In genomic region chr1:154272217-154272998, GRCh38 we compare ENCODE assay signal across 1 cellular context.
A peak's percentile ranks its signal among the peaks of the same experiment; 100 is the strongest.
TF ChIP-seq lines count a peak whose summit lies in the region.

TSS of gene HAX1 (plus strand) at chr1:154272629. CDS start at chr1:154272724, 95 bp downstream.

TF ChIP-seq in SK-N-SH, 30 proteins besides CTCF, POLR2A, EP300 and RAD21 (continued from another document):
- TF ChIP-seq REST (IDR thresholded peaks at IDR 0.05; ENCODE audit: low read depth, low read length) (no peak), MXI1 (IDR thresholded peaks at IDR 0.05; ENCODE audit: low read depth, low read length) (peak; percentile 65), NRF1 (IDR thresholded peaks at IDR 0.05; ENCODE audit: low read depth, low read length) (peak; percentile 73), ZBTB33 (IDR thresholded peaks at IDR 0.05; ENCODE audit: borderline replicate concordance, low read depth) (peak; percentile 73; the same call in 1 of the 2 replicates), ELF1 (IDR thresholded peaks at IDR 0.05) (peak; percentile 79), PBX3 (IDR thresholded peaks at IDR 0.05) (no peak), FOXJ3 (CRISPR knock-in tag; IDR thresholded peaks at IDR 0.05) (no peak), USF2 (IDR thresholded peaks at IDR 0.05; ENCODE audit: borderline replicate concordance, low read depth, low read length) (no peak), NFIC (IDR thresholded peaks at IDR 0.05; ENCODE audit: borderline replicate concordance) (peak; percentile 43; the same call in 1 of the 2 replicates), TEAD4 (IDR thresholded peaks at IDR 0.05; ENCODE audit: borderline replicate concordance, insufficient read depth) (no peak), IRF3 (IDR thresholded peaks at IDR 0.05; ENCODE audit: low read depth, low read length) (no peak), RFX5 (IDR thresholded peaks at IDR 0.05; ENCODE audit: low read length) (peak; percentile 39; the same call in 1 of the 2 replicates), MAX (IDR thresholded peaks at IDR 0.05; ENCODE audit: low read depth) (peak; percentile 62), GATA2 (CRISPR knock-in tag; IDR thresholded peaks at IDR 0.05) (no peak)
